6 cellular contexts compared by ENCODE assay signal in genomic region chr6:76562371-76562770, GRCh38.
DNase-seq lines count a peak whose midpoint lies in the region; FAIRE-seq and TF ChIP-seq lines count a peak whose summit lies in the region.
"Not testable (repeated sequence)": the region's sequence is repeated elsewhere in the genome, so short reads cannot be mapped to it uniquely, and the experiment has no call there.

No MANE protein-coding gene starts in this region.

- H3K27ac Mint-ChIP-seq in H9 (peak overlapping the region; percentile 97 to 100 (median 98); a peak in 4 of 7 replicates), glutamatergic neuron (ENCODE audit: unreplicated experiment) (peak overlapping the region; percentile 100)
- not testable (repeated sequence) for H3K27ac Mint-ChIP-seq in neural progenitor cell

- not testable (repeated sequence) for H3K36me3 ChIP-seq in HUES64 (ENCODE audit: insufficient read depth, low read length); iPS-15b (ENCODE audit: control insufficient read depth, insufficient read depth, low read length); neural progenitor cell
- peaks cover 0 to 18% (median 7%) of the 10 kb centered on the region in 4 experiments; a peak in 3 of 8 replicates for H3K36me3 ChIP-seq in H1 (ENCODE audit: control insufficient read depth in 2 of 4, insufficient read depth in 4 of 4, low read length in 3 of 4)

- FAIRE-seq in H1 (lab: Jason Lieb, UNC): not testable (repeated sequence)

- not testable (repeated sequence) for DNase-seq in H9; H1 (ENCODE audit: low read depth in 1 of 2, low spot score in 2 of 2); glutamatergic neuron; neural progenitor cell (ENCODE audit: low spot score)

- POLR2A ChIA-PET in H1 (lab: Charles Lee; ENCODE audit: partially characterized antibody): interaction anchor here (0.6 to 6.0 kb wide), 11 partner anchors 11 to 795 kb away, joined by 3 to 44 read pairs (median 6); no protein-coding TSS in a partner anchor

- not testable (repeated sequence) for TF ChIP-seq EP300 in H1 (IDR thresholded peaks at IDR 0.05; ENCODE audit: borderline replicate concordance in 1 of 2, low read depth in 2 of 2, low read length in 2 of 2)

- not testable (repeated sequence) for H3F3A ChIP-seq in neural progenitor cell (ENCODE audit: low read depth)

- not testable (repeated sequence) for H2BK5ac ChIP-seq in H9 (ENCODE audit: insufficient read length, low read length); H1 (ENCODE audit: low read depth, low read length)

- H2BK20ac ChIP-seq in H9 (ENCODE audit: low read depth, low read length, poor library complexity, severe bottlenecking); H1 (ENCODE audit: low read length): not testable (repeated sequence)

- H4K5ac ChIP-seq in H9 (ENCODE audit: insufficient read length, low read depth, low read length): not testable (repeated sequence)
- H4K5ac ChIP-seq in H1 (ENCODE audit: insufficient read length, low read depth, low read length): peak overlapping the region; percentile 84

- H2BK15ac ChIP-seq in H9 (ENCODE audit: low read depth, low read length); H1 (ENCODE audit: low read length): not testable (repeated sequence)

- peaks cover 60 to 66% of the 10 kb centered on the region in 2 experiments for H3K4me1 Mint-ChIP-seq in H9
- H3K4me1 Mint-ChIP-seq in glutamatergic neuron (ENCODE audit: low read depth, unreplicated experiment): peaks cover 40% of the 10 kb centered on the region
- H3K4me1 Mint-ChIP-seq in neural progenitor cell: not testable (repeated sequence)

- not testable (repeated sequence) for H2BK120ac ChIP-seq in H9 (ENCODE audit: low read depth, low read length, poor library complexity, severe bottlenecking); H1 (replicated peaks; ENCODE audit: low read depth, low read length)

- H4K8ac ChIP-seq in H9 (replicated peaks; ENCODE audit: insufficient read length, low read depth, low read length); H1 (ENCODE audit: extremely low read depth, insufficient read depth, low read length): not testable (repeated sequence)

- not testable (repeated sequence) for H2AK5ac ChIP-seq in H9 (ENCODE audit: insufficient read length, low read length); H1 (ENCODE audit: low read depth, low read length)

- not testable (repeated sequence) for H3K27me3 ChIP-seq in H9 (ENCODE audit: insufficient read depth, low read length); HUES64 (ENCODE audit: insufficient read depth, low read length); H1 (replicated peaks in 1 of 4; ENCODE audit: control insufficient read depth in 3 of 4, extremely low read depth in 1 of 4, insufficient read depth in 3 of 4, low read length in 3 of 4); iPS-15b (ENCODE audit: control insufficient read depth, insufficient read depth, low read length); neural progenitor cell

- peak overlapping the region; percentile 84 to 91 for H3K4me3 Mint-ChIP-seq in H9
- peak overlapping the region; percentile 58 for H3K4me3 Mint-ChIP-seq in glutamatergic neuron (ENCODE audit: unreplicated experiment)
- H3K4me3 Mint-ChIP-seq in neural progenitor cell: not testable (repeated sequence)

- H3K4me3 ChIP-seq in HUES64 (ENCODE audit: low read length): peak overlapping the region; percentile 75
- H3K4me3 ChIP-seq in H1 (ENCODE audit: extremely low read depth in 1 of 4, insufficient read depth in 2 of 4, low read depth in 3 of 4, low read length in 4 of 4): peak overlapping the region; percentile 45 to 95 (median 74)
- H3K4me3 ChIP-seq in iPS-15b (ENCODE audit: low read depth, low read length): peak overlapping the region; percentile 39
- H3K4me3 ChIP-seq in neural progenitor cell: not testable (repeated sequence)

- not testable (repeated sequence) for TF ChIP-seq RAD21 in H1 (IDR thresholded peaks at IDR 0.05 in 1 of 2, conservative IDR thresholded peaks at IDR 0.05 in 1 of 2; ENCODE audit: low read depth in 2 of 2, low read length in 2 of 2)

- H4K20me1 ChIP-seq in H9 (ENCODE audit: control insufficient read depth, insufficient read depth, insufficient read length); H1 (replicated peaks in 1 of 2; ENCODE audit: control insufficient read depth in 1 of 2, insufficient read depth in 2 of 2, low read length in 2 of 2); neural progenitor cell (ENCODE audit: low read depth): not testable (repeated sequence)

- H3K4me1 ChIP-seq in H9 (ENCODE audit: insufficient read depth, low read length): not testable (repeated sequence)
- H3K4me1 ChIP-seq in HUES64 (ENCODE audit: insufficient read depth, low read length) (peaks cover 57% of the 10 kb centered on the region), H1 (replicated peaks in 1 of 4; ENCODE audit: control insufficient read depth in 3 of 4, insufficient read depth in 4 of 4, low read length in 3 of 4) (peaks cover 0 to 15% (median 7%) of the 10 kb centered on the region in 4 experiments; a peak in 3 of 7 replicates), iPS-15b (ENCODE audit: control insufficient read depth, insufficient read depth, low read length) (peaks cover 22% of the 10 kb centered on the region), neural progenitor cell (peaks cover 12% of the 10 kb centered on the region)

- not testable (repeated sequence) for H3K9me3 ChIP-seq in H9 (ENCODE audit: control insufficient read depth, low read depth, low read length); HUES64 (ENCODE audit: insufficient read depth, low read depth, low read length); H1 (ENCODE audit: insufficient read depth in 2 of 2, low read depth in 1 of 2, low read length in 1 of 2); iPS-15b (ENCODE audit: control insufficient read depth, insufficient read depth, low read length); neural progenitor cell (ENCODE audit: low read depth)

- peaks cover 19 to 50% (median 27%) of the 10 kb centered on the region in 3 experiments for H3K36me3 Mint-ChIP-seq in H9 (ENCODE audit: insufficient read depth in 1 of 3, low read depth in 3 of 3)
- not testable (repeated sequence) for H3K36me3 Mint-ChIP-seq in glutamatergic neuron (ENCODE audit: unreplicated experiment); neural progenitor cell

- H3K56ac ChIP-seq in H9 (ENCODE audit: insufficient read length, low read depth, low read length); H1 (replicated peaks; ENCODE audit: insufficient read length, low read depth, low read length): not testable (repeated sequence)

- H4K91ac ChIP-seq in H9 (ENCODE audit: insufficient read length, low read depth, low read length); H1 (replicated peaks; ENCODE audit: insufficient read length, low read length): not testable (repeated sequence)

- CTCF ChIA-PET in H1 (lab: Charles Lee; ENCODE audit: partially characterized antibody): not testable (repeated sequence)

- peak in 1 of 2 experiments; percentile 85; a peak in 2 of 3 replicates for TF ChIP-seq POLR2A in H1 (IDR thresholded peaks at IDR 0.05; ENCODE audit: control extremely low read depth in 1 of 2, low read depth in 2 of 2, low read length in 2 of 2)

- H3K79me1 ChIP-seq in H9 (ENCODE audit: insufficient read depth, low read depth, low read length, poor library complexity, severe bottlenecking); H1 (ENCODE audit: low read depth, low read length): not testable (repeated sequence)

- peak overlapping the region; percentile 23 for H3K9ac ChIP-seq in H9 (ENCODE audit: extremely low read depth, insufficient read length, low read length)
- H3K9ac ChIP-seq in HUES64 (ENCODE audit: low read depth, low read length): peak overlapping the region; percentile 94
- H3K9ac ChIP-seq in H1 (replicated peaks in 1 of 4; ENCODE audit: extremely low read depth in 1 of 4, low read depth in 3 of 4, low read length in 3 of 4); neural progenitor cell: not testable (repeated sequence)
- peak overlapping the region; percentile 79 for H3K9ac ChIP-seq in iPS-15b (ENCODE audit: low read depth, low read length)

- not testable (repeated sequence) for H3K23ac ChIP-seq in H9 (ENCODE audit: insufficient read length, low read depth, low read length); H1 (ENCODE audit: insufficient read length)

- H2BK12ac ChIP-seq in H9 (ENCODE audit: insufficient read length, low read depth, low read length); H1 (ENCODE audit: low read depth, low read length): not testable (repeated sequence)

- not testable (repeated sequence) for H3K18ac ChIP-seq in H9 (ENCODE audit: insufficient read length, low read depth, low read length); H1 (ENCODE audit: extremely low read depth, low read length)

- H3K27me3 Mint-ChIP-seq in H9 (ENCODE audit: low read depth); neural progenitor cell (ENCODE audit: insufficient read depth, low read depth): not testable (repeated sequence)
- peaks cover 10% of the 10 kb centered on the region for H3K27me3 Mint-ChIP-seq in glutamatergic neuron (ENCODE audit: unreplicated experiment)

- not testable (repeated sequence) for H3K14ac ChIP-seq in H9 (ENCODE audit: insufficient read depth, low read length); H1 (ENCODE audit: insufficient read length)

- H3T11ph ChIP-seq in H9 (ENCODE audit: low read length): not testable (repeated sequence)

- peaks cover under 1 to 40% of the 10 kb centered on the region in 2 experiments for H3K9me3 Mint-ChIP-seq in H9
- H3K9me3 Mint-ChIP-seq in glutamatergic neuron (ENCODE audit: unreplicated experiment): peaks cover 10% of the 10 kb centered on the region
- H3K9me3 Mint-ChIP-seq in neural progenitor cell: not testable (repeated sequence)

- peaks cover 26% of the 10 kb centered on the region; the same call in 1 of the 2 replicates for H3K79me2 ChIP-seq in H9 (ENCODE audit: insufficient read depth, low read length)
- peaks cover 0 to 55% of the 10 kb centered on the region in 2 experiments; a peak in 3 of 4 replicates for H3K79me2 ChIP-seq in H1 (ENCODE audit: control insufficient read depth in 1 of 2, insufficient read depth in 2 of 2, low read length in 2 of 2)
- not testable (repeated sequence) for H3K79me2 ChIP-seq in neural progenitor cell (ENCODE audit: low read depth)

- peak overlapping the region; percentile 39 for H3K27ac ChIP-seq in H9 (ENCODE audit: insufficient read length, low read depth, low read length)
- H3K27ac ChIP-seq in HUES64 (ENCODE audit: low read depth, low read length): peak overlapping the region; percentile 93; the same call in 1 of the 2 replicates
- H3K27ac ChIP-seq in H1 (ENCODE audit: low read depth, low read length): 0 out of 2 replicates have a peak overlapping the region, but pooled peaks have one; percentile 36
- not testable (repeated sequence) for H3K27ac ChIP-seq in neural progenitor cell

- not testable (repeated sequence) for TF ChIP-seq CTCF in H9 (conservative IDR thresholded peaks at IDR 0.05); H1 (IDR thresholded peaks at IDR 0.05; ENCODE audit: control extremely low read depth in 1 of 3, insufficient read depth in 1 of 3, low read depth in 1 of 3, low read length in 3 of 3); glutamatergic neuron (IDR thresholded peaks at IDR 0.05; ENCODE audit: partially characterized antibody, unreplicated experiment); neural progenitor cell (IDR thresholded peaks at IDR 0.05)

- peak overlapping the region; percentile 16 for H3K4me2 ChIP-seq in H9 (ENCODE audit: insufficient read depth, insufficient read length, low read length)
- H3K4me2 ChIP-seq in H1 (ENCODE audit: insufficient read depth in 1 of 2, low read depth in 2 of 2, low read length in 2 of 2): peak overlapping the region; percentile 58 to 63
- H3K4me2 ChIP-seq in neural progenitor cell: peak overlapping the region; percentile 29

- WGBS in H9 (ENCODE audit: extremely low coverage, insufficient read length, low lambda C conversion rate): no CpG with 5 or more reads among the region's 4 CpGs
- WGBS in HUES64: 17% methylated on average over 3 of the region's 4 CpGs
- WGBS in H1 (ENCODE audit: extremely low coverage in 1 of 2, insufficient coverage in 1 of 2, insufficient read length in 1 of 2, insufficient replicate concordance in 2 of 2, low coverage in 1 of 2, low lambda C conversion rate in 2 of 2, missing lambda C conversion rate in 1 of 2), 2 experiments: 0% methylated on average over 3 of the region's 4 CpGs; no CpG with 5 or more reads in 1 of the 2 experiments

- not testable (repeated sequence) for H3K23me2 ChIP-seq in H9 (ENCODE audit: insufficient read length, low read depth, low read length, poor library complexity, severe bottlenecking); H1 (ENCODE audit: low read depth, low read length)

- H3K4ac ChIP-seq in H9 (ENCODE audit: low read depth, low read length); H1 (replicated peaks; ENCODE audit: insufficient read length, low read depth, low read length): not testable (repeated sequence)

- not testable (repeated sequence) for H2AFZ ChIP-seq in H9 (ENCODE audit: low read length); H1 (ENCODE audit: low read length); neural progenitor cell (replicated peaks)
